Comparison of ENCODE assay signal across 13 cellular contexts in the genomic region with DNA sequence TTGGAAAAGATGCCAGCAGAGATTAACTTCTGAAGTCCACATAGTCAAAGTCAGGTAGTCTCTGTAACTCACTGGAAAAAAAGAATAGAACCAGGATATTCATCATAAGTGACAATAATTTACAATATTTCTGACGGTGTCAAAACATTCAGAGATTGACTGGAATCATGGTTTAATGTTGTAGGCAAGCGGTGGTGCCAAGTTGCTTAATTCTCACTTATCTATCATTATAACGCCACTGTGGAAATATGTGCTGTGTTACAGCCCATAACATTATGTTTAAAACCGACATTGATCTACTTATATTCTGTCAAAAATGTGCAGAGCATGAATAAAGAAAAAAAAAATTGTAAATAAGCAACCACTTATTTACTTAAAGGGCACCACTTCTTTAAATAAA.
"Had no signal": no experiment of that assay in that cellular context is flagged by ENCODE, and none has a peak within 500 bp of the region (broad histone marks: within the 10 kb centered on the region; RNA-seq: fewer than 3 reads in every experiment).

No MANE protein-coding gene starts in this region.

- H3K9me3 ChIP-seq: colonic mucosa, esophagus muscularis mucosa, esophagus squamous epithelium, gastrocnemius medialis, gastroesophageal sphincter, heart left ventricle, heart right ventricle had no signal

- H3K27me3 ChIP-seq: colonic mucosa, dorsolateral prefrontal cortex, esophagus muscularis mucosa, esophagus squamous epithelium, foreskin keratinocyte, gastrocnemius medialis, gastroesophageal sphincter, heart left ventricle, heart right ventricle had no signal

- ATAC-seq: effector memory CD8-positive, alpha-beta T cell; esophagus mucosa; foreskin keratinocyte; gastrocnemius medialis; gastroesophageal sphincter; heart left ventricle; heart right ventricle had no signal

- H3K4me3 ChIP-seq: colonic mucosa, coronary artery, dorsolateral prefrontal cortex, esophagus muscularis mucosa, esophagus squamous epithelium, gastrocnemius medialis, gastroesophageal sphincter, heart left ventricle, heart right ventricle had no signal

- H3K36me3 ChIP-seq: colonic mucosa, esophagus muscularis mucosa, esophagus squamous epithelium, gastrocnemius medialis, gastroesophageal sphincter, heart left ventricle, heart right ventricle had no signal

- H3K27ac ChIP-seq: colonic mucosa, coronary artery, epithelial cell of prostate, esophagus muscularis mucosa, esophagus squamous epithelium, foreskin keratinocyte, gastrocnemius medialis, gastroesophageal sphincter, heart left ventricle, heart right ventricle had no signal
